In genomic region chr3:38084019-38084968, GRCh38 we compare ENCODE assay signal across 1 cellular context.
TF ChIP-seq lines count a peak whose summit lies in the region.

No MANE protein-coding gene starts in this region.

TF ChIP-seq in GM12878, 131 proteins besides CTCF, POLR2A, EP300 and RAD21:
- TF ChIP-seq RUNX3 (IDR thresholded peaks at IDR 0.05; ENCODE audit: low read length) (0 out of 2 replicates have a peak, but pooled peaks have one; percentile 7), ZBED1 (IDR thresholded peaks at IDR 0.05; ENCODE audit: borderline replicate concordance) (no peak), STAT3 (IDR thresholded peaks at IDR 0.05; ENCODE audit: low read depth, low read length) (peak; percentile 75; the same call in 1 of the 2 replicates)
